17 cellular contexts compared by ENCODE assay signal in genomic region chr9:128809036-128809599, GRCh38. TPM values are rescaled to one million over a fixed set of nuclear protein-coding genes. Genes with fewer than 3 reads are reported as not detected.
DNase-seq lines count a peak whose midpoint lies in the region; ATAC-seq, FAIRE-seq and TF ChIP-seq lines count a peak whose summit lies in the region.
"Had no signal": no experiment of that assay in that cellular context is flagged by ENCODE, and none has a peak within 500 bp of the region (broad histone marks: within the 10 kb centered on the region; RNA-seq: fewer than 3 reads in every experiment).

No MANE protein-coding gene starts in this region.

- H3K4me1 Mint-ChIP-seq in stimulated activated effector memory CD8-positive, alpha-beta T cell treated with anti-CD3 and anti-CD28 coated beads, Interleukin-12 subunit alpha, Interleukin-12 subunit beta, amount 100 ng/mL, for 72 hours, result no peaks in the 10 kb centered on the region
- no peaks in the 10 kb centered on the region for H3K4me1 Mint-ChIP-seq in CD4-positive, alpha-beta T cell (ENCODE audit: low read depth)
- H3K4me1 Mint-ChIP-seq: B cell; CD4-positive, alpha-beta memory T cell; GM23338; H9 had no signal

- peaks cover 38% of the 10 kb centered on the region for H3K36me3 ChIP-seq in left ventricle myocardium inferior
- H3K36me3 ChIP-seq in K562 (ENCODE audit: control insufficient read depth, insufficient read depth, low read length), result peaks cover 45% of the 10 kb centered on the region; the same call in 1 of the 3 replicates

- in situ Hi-C loops in K562 (cut with MboI), result no loop called here

- no peak overlapping the region for H2AFZ ChIP-seq in K562 (ENCODE audit: low read depth, low read length)
- H2AFZ ChIP-seq: GM23338 had no signal

- no peak overlapping the region for H3K4me3 Mint-ChIP-seq in stimulated activated effector memory CD8-positive, alpha-beta T cell treated with anti-CD3 and anti-CD28 coated beads, Interleukin-12 subunit alpha, Interleukin-12 subunit beta, amount 100 ng/mL, for 72 hours
- no peak overlapping the region for H3K4me3 Mint-ChIP-seq in CD4-positive, alpha-beta T cell
- H3K4me3 Mint-ChIP-seq: B cell; CD4-positive, alpha-beta memory T cell; GM23338; H9 had no signal

- 91% methylated on average over 12 of the region's 12 CpGs for WGBS in K562 (ENCODE audit: insufficient coverage, low coverage, missing lambda C conversion rate)

- FAIRE-seq in K562 (lab: Jason Lieb, UNC), result no peak
- FAIRE-seq: GM12878 had no signal

- TF ChIP-seq CTCF in left ventricle myocardium inferior (IDR thresholded peaks at IDR 0.05; ENCODE audit: borderline replicate concordance) (no peak), K562 (IDR thresholded peaks at IDR 0.05 in 2 of 3, conservative IDR thresholded peaks at IDR 0.05 in 1 of 3; ENCODE audit: insufficient read depth in 2 of 3, low read depth in 1 of 3, low read length in 3 of 3) (no peak)
- TF ChIP-seq CTCF in CD4-positive, alpha-beta T cell (IDR thresholded peaks at IDR 0.05), result no peak

- H3K79me2 ChIP-seq in K562 (ENCODE audit: control insufficient read depth, insufficient read depth, low read length), result no peaks in the 10 kb centered on the region

- H3K4me3 ChIP-seq in left ventricle myocardium inferior (no peak overlapping the region), K562 (no peak overlapping the region)
- H3K4me3 ChIP-seq: GM12878, GM23338 had no signal

- CTCF ChIA-PET in K562 (lab: Yijun Ruan, JAX; ENCODE audit: low intra/inter-chr PET ratio), result no interaction called here
- CTCF ChIA-PET in CD4-positive, alpha-beta T cell (lab: Charles Lee), result no interaction called here

- no peaks in the 10 kb centered on the region for H3K27me3 Mint-ChIP-seq in CD4-positive, alpha-beta T cell
- H3K27me3 Mint-ChIP-seq: B cell; CD4-positive, alpha-beta memory T cell had no signal

- no peak for TF ChIP-seq RAD21 in K562 (CRISPR knock-in tag; conservative IDR thresholded peaks at IDR 0.05 in 1 of 2, IDR thresholded peaks at IDR 0.05 in 1 of 2)

- peaks cover 21% of the 10 kb centered on the region for H3K36me3 Mint-ChIP-seq in stimulated activated effector memory CD8-positive, alpha-beta T cell treated with anti-CD3 and anti-CD28 coated beads, Interleukin-12 subunit alpha, Interleukin-12 subunit beta, amount 100 ng/mL, for 72 hours
- H3K36me3 Mint-ChIP-seq in CD4-positive, alpha-beta T cell (ENCODE audit: low read depth), result peaks cover 31% of the 10 kb centered on the region

- no peak for TF ChIP-seq EP300 in K562 (IDR thresholded peaks at IDR 0.05; ENCODE audit: low read length)

- no peaks in the 10 kb centered on the region for H4K20me1 ChIP-seq in K562 (replicated peaks; ENCODE audit: control insufficient read depth, insufficient read depth, low read length)

- H3K9ac ChIP-seq in K562 (ENCODE audit: insufficient read depth in 1 of 2, low read depth in 2 of 2, low read length in 2 of 2), result no peak overlapping the region

- no TSS peak for BruUV-seq in K562 (replicated peaks; lab: Mats Ljungman, UMichigan)

- ATAC-seq in Right ventricle myocardium superior (ENCODE audit: poor library complexity) (peak; percentile 27), K562 (peak; percentile 48; the same call in 2 of the 3 replicates), left lobe of liver (peak; percentile 9)
- peak; percentile 26 for ATAC-seq in stimulated activated effector memory CD8-positive, alpha-beta T cell treated with anti-CD3 and anti-CD28 coated beads, Interleukin-12 subunit alpha, Interleukin-12 subunit beta, amount 100 ng/mL, for 72 hours
- ATAC-seq in CD4-positive, alpha-beta T cell (ENCODE audit: poor library complexity), result no peak
- ATAC-seq: GM12878 had no signal

- H3K4me1 ChIP-seq in left ventricle myocardium inferior (no peaks in the 10 kb centered on the region), K562 (replicated peaks in 1 of 2; ENCODE audit: control insufficient read depth in 2 of 2, insufficient read depth in 2 of 2, low read length in 2 of 2) (peaks cover 0 to 3% of the 10 kb centered on the region in 2 experiments; a peak in 3 of 5 replicates)

- H3K27ac ChIP-seq in left ventricle myocardium inferior (replicated peaks), result no peak overlapping the region
- no peak overlapping the region for H3K27ac ChIP-seq in K562 (ENCODE audit: extremely low read depth, low read depth, low read length)
- no peak overlapping the region for H3K27ac ChIP-seq in CD4-positive, alpha-beta T cell (ENCODE audit: low read depth, low read length)

- no peak for TF ChIP-seq POLR2A in K562 (conservative IDR thresholded peaks at IDR 0.05)

- POLR2A ChIA-PET in K562 (lab: Yijun Ruan, JAX), result interaction anchor here (0.6 to 2.3 kb wide), 4 partner anchors 10 to 403 kb away, joined by 3 to 21 read pairs (median 8); partner anchors contain the start of gene ENDOG
- POLR2A ChIA-PET in CD4-positive, alpha-beta T cell (lab: Charles Lee), result interaction anchor here (0.7 kb wide), 1 partner anchor 9 kb away, joined by 3 read pairs; the partner anchor contains the start of gene ENDOG

- no peaks in the 10 kb centered on the region for H3K9me3 Mint-ChIP-seq in stimulated activated effector memory CD8-positive, alpha-beta T cell treated with anti-CD3 and anti-CD28 coated beads, Interleukin-12 subunit alpha, Interleukin-12 subunit beta, amount 100 ng/mL, for 72 hours
- no peaks in the 10 kb centered on the region for H3K9me3 Mint-ChIP-seq in CD4-positive, alpha-beta T cell
- H3K9me3 Mint-ChIP-seq: CD4-positive, alpha-beta memory T cell; GM23338; H9 had no signal

- intact Hi-C loops in Right ventricle myocardium superior (cut with DNase I) (no loop called here), left ventricle myocardium inferior (cut with micrococcal nuclease) (no loop called here), K562 (cut with micrococcal nuclease) (no loop called here)
- intact Hi-C loops in CD4-positive, alpha-beta T cell (cut with DNase I, micrococcal nuclease), result no loop called here

- H3K27ac Mint-ChIP-seq in stimulated activated effector memory CD8-positive, alpha-beta T cell treated with anti-CD3 and anti-CD28 coated beads, Interleukin-12 subunit alpha, Interleukin-12 subunit beta, amount 100 ng/mL, for 72 hours, result no peak overlapping the region
- H3K27ac Mint-ChIP-seq in CD4-positive, alpha-beta T cell, result no peak overlapping the region

- H3K9me1 ChIP-seq in K562 (ENCODE audit: control insufficient read depth, insufficient read depth, low read length), result no peaks in the 10 kb centered on the region

- H3K27me3 ChIP-seq in left ventricle myocardium inferior (ENCODE audit: low read depth), result no peaks in the 10 kb centered on the region
- H3K27me3 ChIP-seq in K562 (ENCODE audit: control insufficient read depth in 2 of 2, insufficient read depth in 2 of 2, low read length in 2 of 2), result no peaks in the 10 kb centered on the region
- no peaks in the 10 kb centered on the region for H3K27me3 ChIP-seq in CD4-positive, alpha-beta T cell (ENCODE audit: control insufficient read depth, insufficient read depth, low read length)

- no peak overlapping the region for H3K4me2 ChIP-seq in K562 (ENCODE audit: insufficient read depth, low read length)
- H3K4me2 ChIP-seq: GM23338 had no signal

- H3K9me3 ChIP-seq in left ventricle myocardium inferior (replicated peaks) (no peaks in the 10 kb centered on the region), K562 (replicated peaks; ENCODE audit: control insufficient read depth, insufficient read depth, low read depth, low read length) (no peaks in the 10 kb centered on the region)
- no peaks in the 10 kb centered on the region for H3K9me3 ChIP-seq in CD4-positive, alpha-beta T cell (ENCODE audit: control insufficient read depth, low read length)

- no peak for DNase-seq in Right ventricle myocardium superior
- DNase-seq in left ventricle myocardium inferior, result no peak
- no peak for DNase-seq in K562 (ENCODE audit: extremely low read depth in 1 of 4, low spot score in 3 of 4)
- DNase-seq in left lobe of liver (ENCODE audit: low spot score), result no peak
- no peak for DNase-seq in stimulated activated effector memory CD8-positive, alpha-beta T cell treated with anti-CD3 and anti-CD28 coated beads, Interleukin-12 subunit alpha, Interleukin-12 subunit beta, amount 100 ng/mL, for 72 hours (ENCODE audit: low spot score in 2 of 2)
- no peak for DNase-seq in CD4-positive, alpha-beta T cell
- DNase-seq in pons (ENCODE audit: low spot score), result no peak
- DNase-seq in NCI-H1436 treated with DMSO at 0.1 percent for 48 hours (lab: John Stamatoyannopoulos, UW), result no peak
- DNase-seq: 8988T; ACHN; C1 segment of cervical spinal cord; CD4-positive, alpha-beta memory T cell; DMS79; H9 had no signal

RNA-seq across cellular contexts. Expression of gene ENDOG, which starts 9.2 kb away (rescaled TPM):
- total RNA-seq in Right ventricle myocardium superior (89.0 TPM), left ventricle myocardium inferior (75.3 TPM), K562 (2014; rRNA removed) (91.0 and 99.6 TPM in 2 replicates), K562 (2014; rRNA removed; fragmentation: Illumina TruSeq; extraction: Trizol) (6.3 and 8.8 TPM in 2 replicates), K562 (2015; rRNA removed; fragmentation: Illumina TruSeq; extraction: Trizol) (25.5 and 26.3 TPM in 2 replicates), K562 (2021) (83.2 and 84.9 TPM in 2 replicates), left lobe of liver (53.0 TPM)
- total RNA-seq in K562 (2011; cell fraction: chromatin; rRNA removed; ENCODE audit: low replicate concordance), result 4.9 and 20.6 TPM in 2 replicates
- total RNA-seq in K562 (2011; cell fraction: nucleolus; rRNA removed), result 39.7 and 40.4 TPM in 2 replicates
- total RNA-seq in K562 (2011; cell fraction: nucleoplasm; rRNA removed), result 11.4 and 14.2 TPM in 2 replicates
- polyA plus RNA-seq in K562 (2011; rRNA removed) (30.0 and 42.1 TPM in 2 replicates), K562 (2014; fragmentation: Illumina TruSeq; extraction: Trizol) (8.7 and 16.3 TPM in 2 replicates), K562 (2014; fragmentation: Nextera tagmentation; extraction: Ambion mirVana) (1 to 10 TPM; 1.2 to 3.8 TPM), K562 (2014; rRNA removed) (77.2 and 80.2 TPM in 2 replicates)
- 52.4 and 156 TPM in 2 replicates for polyA plus RNA-seq in K562 (2011; cell fraction: cytosol; rRNA removed)
- polyA plus RNA-seq in K562 (2011; cell fraction: nucleus; rRNA removed), result 58.2 and 77.0 TPM in 2 replicates
- polyA plus RNA-seq in K562 (2012), result 34.3 and 45.7 TPM in 2 replicates
- polyA minus RNA-seq in K562 (2011; rRNA and poly(A)+ RNA removed), result 10.2 and 12.4 TPM in 2 replicates
- polyA minus RNA-seq in K562 (2011; cell fraction: cytosol; rRNA and poly(A)+ RNA removed), result 23.4 and 24.1 TPM in 2 replicates
- polyA minus RNA-seq in K562 (2011; cell fraction: nucleus; rRNA and poly(A)+ RNA removed), result 16.2 and 20.6 TPM in 2 replicates
- total RNA-seq in CD4-positive, alpha-beta T cell, result 1 to 10 TPM; 3.2 to 3.7 TPM

RNA-seq across cellular contexts. Expression of gene SPOUT1, which starts 20.5 kb away (rescaled TPM):
- total RNA-seq in Right ventricle myocardium superior (15.8 TPM), left ventricle myocardium inferior (17.5 TPM), K562 (2014; rRNA removed) (42.9 and 51.1 TPM in 2 replicates), K562 (2014; rRNA removed; fragmentation: Illumina TruSeq; extraction: Trizol) (12.1 and 20.6 TPM in 2 replicates), K562 (2015; rRNA removed; fragmentation: Illumina TruSeq; extraction: Trizol) (29.5 and 33.6 TPM in 2 replicates), K562 (2021) (121 and 133 TPM in 2 replicates), left lobe of liver (36.7 TPM)
- total RNA-seq in K562 (2011; cell fraction: chromatin; rRNA removed; ENCODE audit: low replicate concordance), result 36.0 and 123 TPM in 2 replicates
- total RNA-seq in K562 (2011; cell fraction: nucleolus; rRNA removed), result 67.4 and 74.2 TPM in 2 replicates
- total RNA-seq in K562 (2011; cell fraction: nucleoplasm; rRNA removed), result 36.3 and 47.1 TPM in 2 replicates
- polyA plus RNA-seq in K562 (2011; rRNA removed) (50.5 and 79.2 TPM in 2 replicates), K562 (2014; fragmentation: Illumina TruSeq; extraction: Trizol) (37.4 and 49.5 TPM in 2 replicates), K562 (2014; fragmentation: Nextera tagmentation; extraction: Ambion mirVana) (10 to 100 TPM; 10.6 to 13.2 TPM), K562 (2014; rRNA removed) (45.2 and 71.9 TPM in 2 replicates)
- 59.3 and 94.1 TPM in 2 replicates for polyA plus RNA-seq in K562 (2011; cell fraction: cytosol; rRNA removed)
- polyA plus RNA-seq in K562 (2011; cell fraction: nucleus; rRNA removed), result 201 and 270 TPM in 2 replicates
- 54.2 and 74.3 TPM in 2 replicates for polyA plus RNA-seq in K562 (2012)
- 20.6 and 27.5 TPM in 2 replicates for polyA minus RNA-seq in K562 (2011; rRNA and poly(A)+ RNA removed)
- polyA minus RNA-seq in K562 (2011; cell fraction: cytosol; rRNA and poly(A)+ RNA removed), result 24.1 and 29.0 TPM in 2 replicates
- 23.0 and 42.3 TPM in 2 replicates for polyA minus RNA-seq in K562 (2011; cell fraction: nucleus; rRNA and poly(A)+ RNA removed)
- total RNA-seq in CD4-positive, alpha-beta T cell, result 10 to 100 TPM; 22.2 to 27.6 TPM

RNA-seq across cellular contexts. Expression of gene TBC1D13, which starts 22.1 kb away (rescaled TPM):
- total RNA-seq in Right ventricle myocardium superior, result 16.6 TPM
- 17.9 TPM for total RNA-seq in left ventricle myocardium inferior
- total RNA-seq in K562 (2011; cell fraction: chromatin; rRNA removed; ENCODE audit: low replicate concordance), result 18.2 and 40.1 TPM in 2 replicates
- 20.8 and 24.3 TPM in 2 replicates for total RNA-seq in K562 (2011; cell fraction: nucleolus; rRNA removed)
- total RNA-seq in K562 (2011; cell fraction: nucleoplasm; rRNA removed), result 19.8 and 21.3 TPM in 2 replicates
- total RNA-seq in K562 (2014; rRNA removed), result 9.9 and 16.6 TPM in 2 replicates
- total RNA-seq in K562 (2014; rRNA removed; fragmentation: Illumina TruSeq; extraction: Trizol), result 8.0 and 10.5 TPM in 2 replicates
- 11.4 TPM in 2 replicates for total RNA-seq in K562 (2015; rRNA removed; fragmentation: Illumina TruSeq; extraction: Trizol)
- total RNA-seq in K562 (2021), result 24.4 and 27.5 TPM in 2 replicates
- polyA plus RNA-seq in K562 (2011; rRNA removed), result 21.7 and 24.9 TPM in 2 replicates
- 22.3 and 28.3 TPM in 2 replicates for polyA plus RNA-seq in K562 (2011; cell fraction: cytosol; rRNA removed)
- polyA plus RNA-seq in K562 (2011; cell fraction: nucleus; rRNA removed), result 27.4 and 32.4 TPM in 2 replicates
- 22.9 and 34.5 TPM in 2 replicates for polyA plus RNA-seq in K562 (2012)
- polyA plus RNA-seq in K562 (2014; fragmentation: Illumina TruSeq; extraction: Trizol), result 28.7 and 30.5 TPM in 2 replicates
- 1 to 10 TPM; 2.3 to 3.0 TPM for polyA plus RNA-seq in K562 (2014; fragmentation: Nextera tagmentation; extraction: Ambion mirVana)
- polyA plus RNA-seq in K562 (2014; rRNA removed), result 14.3 and 18.6 TPM in 2 replicates
- polyA minus RNA-seq in K562 (2011; rRNA and poly(A)+ RNA removed), result 15.3 and 16.0 TPM in 2 replicates
- 6.4 and 6.9 TPM in 2 replicates for polyA minus RNA-seq in K562 (2011; cell fraction: cytosol; rRNA and poly(A)+ RNA removed)
- 7.1 and 10.0 TPM in 2 replicates for polyA minus RNA-seq in K562 (2011; cell fraction: nucleus; rRNA and poly(A)+ RNA removed)
- total RNA-seq in left lobe of liver, result 14.1 TPM
- total RNA-seq in CD4-positive, alpha-beta T cell, result 10 to 100 TPM; 25.4 to 28.7 TPM

RNA-seq across cellular contexts. Expression of gene ZER1, which starts 37.4 kb away (rescaled TPM):
- 57.3 TPM for total RNA-seq in Right ventricle myocardium superior
- total RNA-seq in left ventricle myocardium inferior, result 61.6 TPM
- total RNA-seq in K562 (2011; cell fraction: chromatin; rRNA removed; ENCODE audit: low replicate concordance), result 19.8 and 57.5 TPM in 2 replicates
- 14.3 and 15.0 TPM in 2 replicates for total RNA-seq in K562 (2011; cell fraction: nucleolus; rRNA removed)
- total RNA-seq in K562 (2011; cell fraction: nucleoplasm; rRNA removed), result 15.9 and 22.8 TPM in 2 replicates
- 6.8 and 8.4 TPM in 2 replicates for total RNA-seq in K562 (2014; rRNA removed)
- 2.0 and 2.3 TPM in 2 replicates for total RNA-seq in K562 (2014; rRNA removed; fragmentation: Illumina TruSeq; extraction: Trizol)
- total RNA-seq in K562 (2015; rRNA removed; fragmentation: Illumina TruSeq; extraction: Trizol), result 3.8 and 4.0 TPM in 2 replicates
- total RNA-seq in K562 (2021), result 9.7 and 10.1 TPM in 2 replicates
- polyA plus RNA-seq in K562 (2011; rRNA removed), result 6.5 and 14.3 TPM in 2 replicates
- polyA plus RNA-seq in K562 (2011; cell fraction: cytosol; rRNA removed), result 19.3 and 30.6 TPM in 2 replicates
- 21.7 and 29.5 TPM in 2 replicates for polyA plus RNA-seq in K562 (2011; cell fraction: nucleus; rRNA removed)
- polyA plus RNA-seq in K562 (2012), result 8.3 and 21.2 TPM in 2 replicates
- polyA plus RNA-seq in K562 (2014; fragmentation: Illumina TruSeq; extraction: Trizol), result 6.2 and 8.6 TPM in 2 replicates
- polyA plus RNA-seq in K562 (2014; fragmentation: Nextera tagmentation; extraction: Ambion mirVana), result under 1 TPM; 0.07 to 0.22 TPM
- 7.1 and 10.7 TPM in 2 replicates for polyA plus RNA-seq in K562 (2014; rRNA removed)
- polyA minus RNA-seq in K562 (2011; rRNA and poly(A)+ RNA removed), result 5.8 and 6.2 TPM in 2 replicates
- 8.0 and 10.1 TPM in 2 replicates for polyA minus RNA-seq in K562 (2011; cell fraction: cytosol; rRNA and poly(A)+ RNA removed)
- polyA minus RNA-seq in K562 (2011; cell fraction: nucleus; rRNA and poly(A)+ RNA removed), result 6.7 and 9.1 TPM in 2 replicates
- total RNA-seq in left lobe of liver, result 15.6 TPM
- total RNA-seq in CD4-positive, alpha-beta T cell, result 10 to 100 TPM; 25.4 to 32.6 TPM
